9 cellular contexts compared by ENCODE assay signal in the genomic region with DNA sequence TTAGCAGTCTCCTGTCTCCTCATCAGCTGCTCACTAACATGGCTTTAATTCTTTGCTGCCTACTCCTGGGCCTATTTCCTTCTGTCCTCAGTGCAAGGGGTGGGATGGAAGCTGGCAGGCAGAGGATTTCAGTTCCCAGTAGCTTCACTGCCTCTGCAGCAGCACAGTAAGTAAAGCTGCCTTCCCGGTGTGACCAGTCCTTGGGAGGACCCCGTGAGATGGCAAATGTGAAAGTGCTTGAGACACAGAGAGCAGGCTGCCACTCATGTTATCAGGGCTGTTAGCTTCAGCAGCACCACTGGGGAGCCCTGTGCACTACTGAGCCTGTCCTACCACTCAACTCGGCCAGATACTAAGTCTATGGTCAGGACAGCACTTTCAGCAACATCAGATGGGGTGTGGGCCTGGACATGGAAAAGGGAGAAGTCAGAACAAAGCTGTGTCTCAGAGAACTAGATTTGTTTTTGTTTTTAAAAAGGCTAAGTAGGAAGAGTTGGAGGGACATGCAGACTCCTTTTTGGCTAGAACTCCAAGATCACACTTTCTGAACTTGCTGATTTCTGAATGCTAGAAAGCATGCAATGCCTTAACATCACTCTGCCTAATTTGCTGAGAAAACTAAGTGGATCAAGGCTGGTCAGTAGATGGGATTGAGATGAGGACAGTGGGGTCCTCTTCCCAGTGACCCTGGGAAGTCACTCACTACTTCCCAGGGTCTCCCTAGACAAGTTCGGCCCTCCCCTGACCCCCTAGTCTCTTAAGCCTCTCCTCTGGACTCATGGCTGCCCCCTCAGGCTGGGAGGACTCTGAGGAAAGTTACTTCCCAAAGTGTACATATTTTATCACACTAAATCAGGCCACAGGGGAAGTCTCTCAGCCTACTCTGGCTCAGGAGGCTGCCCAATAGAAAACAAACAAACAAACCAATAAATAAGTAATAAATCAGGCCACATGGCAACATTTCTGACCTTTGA. TPM values are rescaled to one million over a fixed set of nuclear protein-coding genes. Genes with fewer than 3 reads are reported as not detected.
DNase-seq lines count a peak whose midpoint lies in the region; ATAC-seq, FAIRE-seq and TF ChIP-seq lines count a peak whose summit lies in the region.
"Had no signal": no experiment of that assay in that cellular context is flagged by ENCODE, and none has a peak within 500 bp of the region (broad histone marks: within the 10 kb centered on the region; RNA-seq: fewer than 3 reads in every experiment).

No MANE protein-coding gene starts in this region.

- intact Hi-C loops in CD4-positive, alpha-beta memory T cell (cut with micrococcal nuclease), result loop anchor here (1.0 to 2.0 kb wide), 2 partner anchors 30 to 52 kb away; a partner anchor contains a TSS

- no peak for TF ChIP-seq POLR2A in H54 (IDR thresholded peaks at IDR 0.05; ENCODE audit: low read depth, low read length)

- in situ Hi-C loops in brain microvascular endothelial cell (cut with HindIII; ENCODE audit: low pct_ligation_motif_present, low sequenced_read_pairs), result no loop called here

- H3K4me3 ChIP-seq in CD4-positive, alpha-beta memory T cell (ENCODE audit: low read length in 2 of 2), result peak overlapping the region in 1 of 2 donors; percentile 69
- H3K4me3 ChIP-seq in RWPE2 (ENCODE audit: severe bottlenecking), result peak overlapping the region; percentile 68
- H3K4me3 ChIP-seq in brain microvascular endothelial cell (ENCODE audit: low read depth, low read length), result peak overlapping the region; percentile 74

- no peaks in the 10 kb centered on the region for H3K9me3 Mint-ChIP-seq in CD4-positive, alpha-beta memory T cell

- no peaks in the 10 kb centered on the region for H3K27me3 ChIP-seq in CD4-positive, alpha-beta memory T cell (ENCODE audit: insufficient read depth, low read length)
- H3K27me3 ChIP-seq in RWPE2 (ENCODE audit: insufficient read depth, poor library complexity, severe bottlenecking), result no peaks in the 10 kb centered on the region
- H3K27me3 ChIP-seq in brain microvascular endothelial cell (replicated peaks), result no peaks in the 10 kb centered on the region

- no peaks in the 10 kb centered on the region for H3K36me3 ChIP-seq in CD4-positive, alpha-beta memory T cell (ENCODE audit: insufficient read depth, low read length)
- H3K36me3 ChIP-seq in RWPE2 (ENCODE audit: low read depth) (peaks cover 40% of the 10 kb centered on the region), brain microvascular endothelial cell (replicated peaks) (no peaks in the 10 kb centered on the region)

- H3K9me3 ChIP-seq in CD4-positive, alpha-beta memory T cell (ENCODE audit: control insufficient read depth in 1 of 2, low read length in 2 of 2), result no peaks in the 10 kb centered on the region
- no peaks in the 10 kb centered on the region for H3K9me3 ChIP-seq in RWPE2 (ENCODE audit: severe bottlenecking)

- POLR2A ChIA-PET in CD4-positive, alpha-beta memory T cell (lab: Charles Lee; ENCODE audit: partially characterized antibody), result interaction anchor here (0.8 to 3.0 kb wide), 6 partner anchors 8 to 65 kb away, joined by 3 to 22 read pairs (median 4); a partner anchor contains a TSS

- H3K4me1 ChIP-seq in CD4-positive, alpha-beta memory T cell (ENCODE audit: insufficient read depth, low read length), result peaks cover 23% of the 10 kb centered on the region
- peaks cover 49% of the 10 kb centered on the region for H3K4me1 ChIP-seq in RWPE2 (ENCODE audit: insufficient read depth, poor library complexity, severe bottlenecking)

- peaks cover 15 to 35% (median 26%) of the 10 kb centered on the region in 4 donors for H3K4me1 Mint-ChIP-seq in CD4-positive, alpha-beta memory T cell

- TF ChIP-seq CTCF in RWPE2 (IDR thresholded peaks at IDR 0.05; ENCODE audit: poor library complexity, severe bottlenecking) (peak; percentile 77), brain microvascular endothelial cell (IDR thresholded peaks at IDR 0.05; ENCODE audit: low read depth, low read length, missing control alignments) (peak; percentile 45)

- H3K27me3 Mint-ChIP-seq in CD4-positive, alpha-beta memory T cell, result no peaks in the 10 kb centered on the region

- FAIRE-seq in H54 (lab: Jason Lieb, UNC), result no peak
- FAIRE-seq: TTC549 had no signal

- H3K27ac ChIP-seq in CD4-positive, alpha-beta memory T cell (ENCODE audit: low read depth, low read length), result peak overlapping the region; percentile 62
- H3K27ac ChIP-seq in RWPE2 (ENCODE audit: poor library complexity, severe bottlenecking) (peak overlapping the region; percentile 92), brain microvascular endothelial cell (no peak overlapping the region)

- CTCF ChIA-PET in CD4-positive, alpha-beta memory T cell (lab: Charles Lee; ENCODE audit: partially characterized antibody), result interaction anchor here (1.0 to 2.9 kb wide), 2 partner anchors 29 to 52 kb away, joined by 6 to 15 read pairs; a partner anchor contains a TSS

- ATAC-seq in RWPE2 (ENCODE audit: low read depth) (peak; percentile 34), HG02884 (IDR thresholded peaks at IDR 0.05; ENCODE audit: unreplicated experiment) (no peak), HG03045 (IDR thresholded peaks at IDR 0.05; ENCODE audit: unreplicated experiment) (no peak)

- peak overlapping the region; percentile 77 to 91 (median 88) for H3K4me3 Mint-ChIP-seq in CD4-positive, alpha-beta memory T cell

- DNase-seq in CD4-positive, alpha-beta memory T cell, result peak in 2 of 5 donors; percentile 15 to 18
- DNase-seq in H54 (ENCODE audit: insufficient read length, low spot score) (peak; percentile 84), RWPE2 (ENCODE audit: low spot score) (no peak), brain microvascular endothelial cell (peak; percentile 40), islet precursor cell (peak; percentile 88)
- DNase-seq in stimulated activated CD4-positive, alpha-beta T cell treated with anti-CD3 and anti-CD28 coated beads, Interleukin-4, amount 100 ng/mL, for 1 hour, result peak; percentile 9

- H3K27ac Mint-ChIP-seq in CD4-positive, alpha-beta memory T cell, result peak overlapping the region; percentile 62 to 93 (median 82)

- no peaks in the 10 kb centered on the region for H3K36me3 Mint-ChIP-seq in CD4-positive, alpha-beta memory T cell

RNA-seq across cellular contexts. Expression of a gene that starts 1.1 kb away (rescaled TPM):
- 10 to 100 TPM; 20.8 to 24.8 TPM for total RNA-seq in CD4-positive, alpha-beta memory T cell
- polyA plus RNA-seq in CD4-positive, alpha-beta memory T cell, result 1 to 10 TPM; 1.7 to 2.4 TPM

RNA-seq across cellular contexts. Expression of a gene that starts 29.8 kb away (rescaled TPM):
- total RNA-seq in CD4-positive, alpha-beta memory T cell, result 10 to 100 TPM; 30.3 to 30.7 TPM
- 10 to 100 TPM; 17.8 to 23.9 TPM for polyA plus RNA-seq in CD4-positive, alpha-beta memory T cell

RNA-seq across cellular contexts. Expression of a gene that starts 41.6 kb away (rescaled TPM):
- not detected for total RNA-seq in CD4-positive, alpha-beta memory T cell
- polyA plus RNA-seq in CD4-positive, alpha-beta memory T cell, result under 1 TPM in 1 of 2 donors, not detected in 1; 0.64 TPM

RNA-seq across cellular contexts. Expression of a gene that starts 51.6 kb away (rescaled TPM):
- total RNA-seq in CD4-positive, alpha-beta memory T cell, result 10 to 100 TPM; 81.1 to 86.0 TPM
- 10 to 100 TPM; 58.3 to 72.8 TPM for polyA plus RNA-seq in CD4-positive, alpha-beta memory T cell

RNA-seq across cellular contexts. Expression of a gene that starts 54.1 kb away (rescaled TPM):
- under 1 TPM; 0.41 to 0.89 TPM for total RNA-seq in CD4-positive, alpha-beta memory T cell
- under 1 TPM in 1 of 2 donors, not detected in 1; 0.13 TPM for polyA plus RNA-seq in CD4-positive, alpha-beta memory T cell
